ENCODE assay signal across 2 cellular contexts in the genomic region with DNA sequence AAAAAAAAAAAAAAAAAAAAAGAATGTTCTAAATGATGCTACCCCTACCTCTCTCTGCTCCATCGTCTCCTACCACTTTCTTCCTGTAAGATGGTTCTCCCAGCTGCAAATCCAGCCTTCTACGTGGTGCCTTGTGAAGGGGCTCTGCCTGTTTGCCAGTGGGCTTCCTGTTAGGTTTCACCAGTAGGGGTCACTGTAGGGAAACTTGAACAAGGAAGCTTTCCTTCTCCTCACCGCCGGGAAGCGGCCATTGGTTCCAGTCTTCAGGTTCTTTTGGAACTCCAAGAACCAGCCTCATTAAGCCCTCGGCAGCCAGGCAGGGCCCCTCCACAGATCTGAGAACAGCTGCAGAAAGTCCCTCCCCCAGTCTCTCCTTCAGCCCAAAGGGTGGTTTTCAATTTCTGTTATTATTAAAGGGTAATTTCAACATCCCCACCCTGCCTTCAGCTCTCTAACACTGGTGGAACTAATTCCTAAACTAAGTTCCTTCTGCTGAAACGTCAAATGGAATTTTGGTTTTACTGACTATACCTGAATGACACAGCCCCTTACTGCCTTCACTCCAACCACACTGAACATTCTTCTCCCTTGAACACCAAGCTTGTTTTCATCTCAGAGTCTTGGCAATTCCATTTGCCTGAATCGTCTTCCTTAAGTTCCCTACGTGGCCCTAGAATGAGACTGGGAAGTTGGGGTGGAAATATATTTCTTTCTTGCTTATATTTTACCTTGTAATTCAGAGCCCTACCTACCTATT.
TF ChIP-seq lines count a peak whose summit lies in the region.

No MANE protein-coding gene starts in this region.

TF ChIP-seq in HCT116, 20 proteins besides CTCF, POLR2A, EP300 and RAD21 (continued from another document):
- TF ChIP-seq SP1 (IDR thresholded peaks at IDR 0.05; ENCODE audit: low read depth) (no peak), YY1 (IDR thresholded peaks at IDR 0.05; ENCODE audit: extremely low read depth, insufficient replicate concordance, low read depth, low read length) (no peak), CBX3 (IDR thresholded peaks at IDR 0.05; ENCODE audit: low read depth) (no peak), JUND (IDR thresholded peaks at IDR 0.05) (no peak), CEBPB (IDR thresholded peaks at IDR 0.05; ENCODE audit: low read depth) (no peak)
- TF ChIP-seq, protein P1, sequence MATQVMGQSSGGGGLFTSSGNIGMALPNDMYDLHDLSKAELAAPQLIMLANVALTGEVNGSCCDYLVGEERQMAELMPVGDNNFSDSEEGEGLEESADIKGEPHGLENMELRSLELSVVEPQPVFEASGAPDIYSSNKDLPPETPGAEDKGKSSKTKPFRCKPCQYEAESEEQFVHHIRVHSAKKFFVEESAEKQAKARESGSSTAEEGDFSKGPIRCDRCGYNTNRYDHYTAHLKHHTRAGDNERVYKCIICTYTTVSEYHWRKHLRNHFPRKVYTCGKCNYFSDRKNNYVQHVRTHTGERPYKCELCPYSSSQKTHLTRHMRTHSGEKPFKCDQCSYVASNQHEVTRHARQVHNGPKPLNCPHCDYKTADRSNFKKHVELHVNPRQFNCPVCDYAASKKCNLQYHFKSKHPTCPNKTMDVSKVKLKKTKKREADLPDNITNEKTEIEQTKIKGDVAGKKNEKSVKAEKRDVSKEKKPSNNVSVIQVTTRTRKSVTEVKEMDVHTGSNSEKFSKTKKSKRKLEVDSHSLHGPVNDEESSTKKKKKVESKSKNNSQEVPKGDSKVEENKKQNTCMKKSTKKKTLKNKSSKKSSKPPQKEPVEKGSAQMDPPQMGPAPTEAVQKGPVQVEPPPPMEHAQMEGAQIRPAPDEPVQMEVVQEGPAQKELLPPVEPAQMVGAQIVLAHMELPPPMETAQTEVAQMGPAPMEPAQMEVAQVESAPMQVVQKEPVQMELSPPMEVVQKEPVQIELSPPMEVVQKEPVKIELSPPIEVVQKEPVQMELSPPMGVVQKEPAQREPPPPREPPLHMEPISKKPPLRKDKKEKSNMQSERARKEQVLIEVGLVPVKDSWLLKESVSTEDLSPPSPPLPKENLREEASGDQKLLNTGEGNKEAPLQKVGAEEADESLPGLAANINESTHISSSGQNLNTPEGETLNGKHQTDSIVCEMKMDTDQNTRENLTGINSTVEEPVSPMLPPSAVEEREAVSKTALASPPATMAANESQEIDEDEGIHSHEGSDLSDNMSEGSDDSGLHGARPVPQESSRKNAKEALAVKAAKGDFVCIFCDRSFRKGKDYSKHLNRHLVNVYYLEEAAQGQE (IDR thresholded peaks at IDR 0.05; ENCODE audit: low read depth) = no peak

TF ChIP-seq in liver, 16 proteins besides CTCF, POLR2A, EP300 and RAD21 (continued from another document):
- TF ChIP-seq, protein P2, sequence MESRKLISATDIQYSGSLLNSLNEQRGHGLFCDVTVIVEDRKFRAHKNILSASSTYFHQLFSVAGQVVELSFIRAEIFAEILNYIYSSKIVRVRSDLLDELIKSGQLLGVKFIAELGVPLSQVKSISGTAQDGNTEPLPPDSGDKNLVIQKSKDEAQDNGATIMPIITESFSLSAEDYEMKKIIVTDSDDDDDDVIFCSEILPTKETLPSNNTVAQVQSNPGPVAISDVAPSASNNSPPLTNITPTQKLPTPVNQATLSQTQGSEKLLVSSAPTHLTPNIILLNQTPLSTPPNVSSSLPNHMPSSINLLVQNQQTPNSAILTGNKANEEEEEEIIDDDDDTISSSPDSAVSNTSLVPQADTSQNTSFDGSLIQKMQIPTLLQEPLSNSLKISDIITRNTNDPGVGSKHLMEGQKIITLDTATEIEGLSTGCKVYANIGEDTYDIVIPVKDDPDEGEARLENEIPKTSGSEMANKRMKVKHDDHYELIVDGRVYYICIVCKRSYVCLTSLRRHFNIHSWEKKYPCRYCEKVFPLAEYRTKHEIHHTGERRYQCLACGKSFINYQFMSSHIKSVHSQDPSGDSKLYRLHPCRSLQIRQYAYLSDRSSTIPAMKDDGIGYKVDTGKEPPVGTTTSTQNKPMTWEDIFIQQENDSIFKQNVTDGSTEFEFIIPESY (IDR thresholded peaks at IDR 0.05) = no peak
- no peak for TF ChIP-seq SP1 (IDR thresholded peaks at IDR 0.05)
- TF ChIP-seq, protein P3, sequence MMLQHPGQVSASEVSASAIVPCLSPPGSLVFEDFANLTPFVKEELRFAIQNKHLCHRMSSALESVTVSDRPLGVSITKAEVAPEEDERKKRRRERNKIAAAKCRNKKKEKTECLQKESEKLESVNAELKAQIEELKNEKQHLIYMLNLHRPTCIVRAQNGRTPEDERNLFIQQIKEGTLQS (IDR thresholded peaks at IDR 0.05) = no peak
